26 cellular contexts compared by ENCODE assay signal in the genomic region with DNA sequence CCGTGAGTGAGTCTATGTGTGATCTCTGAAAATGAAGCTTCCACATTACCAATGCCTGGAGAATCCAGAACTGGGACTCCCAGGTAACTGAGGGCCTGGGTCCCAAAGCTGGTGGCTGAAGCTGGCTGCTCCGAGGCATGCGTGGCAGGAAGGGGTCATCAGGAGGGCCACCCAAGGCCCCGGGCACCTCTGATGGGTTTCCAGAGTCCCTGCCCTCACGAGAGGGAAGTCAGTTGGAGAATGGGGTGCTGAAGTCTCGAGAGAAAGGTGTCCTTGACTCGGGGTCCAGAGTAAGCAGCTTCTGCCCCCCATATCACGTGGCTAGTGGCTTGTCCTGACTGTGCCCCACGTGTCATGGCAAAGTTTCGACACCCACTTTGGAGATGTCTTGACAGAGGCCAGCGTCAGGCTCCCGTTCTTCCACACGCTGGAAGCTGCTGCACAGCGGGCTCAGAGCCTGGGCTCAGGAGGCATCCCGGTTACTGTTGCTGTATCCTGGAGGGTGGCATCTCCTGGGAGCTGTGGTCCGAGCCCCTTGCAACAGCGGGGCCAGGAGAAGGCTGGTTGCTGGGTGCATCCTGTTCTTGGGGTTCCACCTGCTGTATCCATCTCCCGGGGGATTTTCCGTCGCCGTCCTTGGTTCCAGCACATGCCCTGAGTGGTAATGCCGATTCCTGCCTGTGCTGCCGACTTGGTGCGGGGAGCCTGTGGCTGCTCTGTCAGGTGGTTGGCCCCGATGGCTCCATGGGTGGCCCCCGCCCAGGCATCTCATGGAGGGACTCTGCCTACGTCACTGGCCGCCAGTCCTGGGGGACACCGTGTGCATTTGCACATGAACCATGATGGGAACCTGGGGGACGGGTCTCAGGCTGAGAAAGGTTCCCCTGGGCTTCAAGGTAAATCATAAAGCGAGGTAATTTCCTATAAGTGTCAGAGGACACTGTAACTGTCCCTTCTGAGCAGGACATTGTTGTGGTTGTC.
"Had no signal": no experiment of that assay in that cellular context is flagged by ENCODE, and none has a peak within 500 bp of the region (broad histone marks: within the 10 kb centered on the region; RNA-seq: fewer than 3 reads in every experiment).

No MANE protein-coding gene starts in this region.

- DNase-seq: activated B cell treated with CpG ODN at 0.5 μM for 24 hours; activated CD4-positive, alpha-beta T cell treated with anti-CD3 and anti-CD28 coated beads, Interleukin-2, amount 50 U/mL, for 1 hour; activated CD8-positive, alpha-beta memory T cell treated with anti-CD3 and anti-CD28 coated beads, Interleukin-2, amount 10 ng/mL, durations not matched to agents 7 days and 5 days; activated CD8-positive, alpha-beta T cell treated with anti-CD3 and anti-CD28 coated beads, Interleukin-2, amount 10 ng/mL, durations not matched to agents 7 days and 5 days; activated naive CD4-positive, alpha-beta T cell treated with Interleukin-2 at 50 U/mL for 16 hours; activated naive CD8-positive, alpha-beta T cell treated with anti-CD3 and anti-CD28 coated beads for 36 hours; activated T-cell treated with anti-CD3 and anti-CD28 coated beads, Interleukin-2, amount 50 U/mL, for 48 hours; adrenal gland; brain microvascular endothelial cell; cortex of kidney; effector memory CD8-positive, alpha-beta T cell; erythroblast; islet precursor cell; left colon; mesendoderm; retina; stimulated activated CD4-positive, alpha-beta T cell treated with anti-CD3 and anti-CD28 coated beads, Interleukin-2, amount 100 ng/mL, for 48 hours; T-helper 2 cell; trophoblast cell had no signal

- H3K4me1 ChIP-seq: adrenal gland, gastrocnemius medialis, prostate gland had no signal

- H3K27ac ChIP-seq: adrenal gland, brain microvascular endothelial cell, gastrocnemius medialis, hepatocyte, neutrophil, ovary, prostate gland, thoracic aorta had no signal

- H3K9me3 ChIP-seq: adrenal gland, gastrocnemius medialis, neutrophil, ovary, prostate gland, thoracic aorta had no signal

- H3K36me3 ChIP-seq: adrenal gland, brain microvascular endothelial cell, gastrocnemius medialis, neutrophil, ovary, prostate gland, thoracic aorta had no signal

- H3K4me3 ChIP-seq: adrenal gland, gastrocnemius medialis, hepatocyte, ovary, prostate gland, thoracic aorta had no signal

- ATAC-seq: activated CD8-positive, alpha-beta memory T cell treated with anti-CD3 and anti-CD28 coated beads, Interleukin-2, amount 10 ng/mL, durations not matched to agents 7 days and 5 days; activated CD8-positive, alpha-beta T cell treated with anti-CD3 and anti-CD28 coated beads, Interleukin-2, amount 10 ng/mL, durations not matched to agents 7 days and 5 days; effector memory CD8-positive, alpha-beta T cell; gastrocnemius medialis; left colon; natural killer cell treated with Interleukin-12 subunit alpha and Interleukin-12 subunit beta and Interleukin-15 and Interleukin-18, amount 100 ng/mL, for 72 hours had no signal

- H3K27me3 ChIP-seq: adrenal gland, brain microvascular endothelial cell, gastrocnemius medialis, hepatocyte, neutrophil, ovary had no signal
